18 cellular contexts compared by ENCODE assay signal in genomic region chr1:240341365-240342250, GRCh38.
A peak's percentile ranks its signal among the peaks of the same experiment; 100 is the strongest.
DNase-seq lines count a peak whose midpoint lies in the region; ATAC-seq and TF ChIP-seq lines count a peak whose summit lies in the region.
"Had no signal": no experiment of that assay in that cellular context is flagged by ENCODE, and none has a peak within 500 bp of the region (broad histone marks: within the 10 kb centered on the region; RNA-seq: fewer than 3 reads in every experiment).

No MANE protein-coding gene starts in this region.

- ATAC-seq in SK-N-SH treated with all-trans-retinoic acid at 6 μM for 48 hours (peak; percentile 18), mucosa of descending colon (peak; percentile 95), HG03457 (IDR thresholded peaks at IDR 0.05; ENCODE audit: unreplicated experiment) (no peak)

- DNase-seq in NCI-H748 (lab: John Stamatoyannopoulos, UW; ENCODE audit: unreplicated experiment): peak; percentile 32
- no peak for DNase-seq in NCI-H748 treated with DMSO at 0.1 percent for 48 hours (lab: John Stamatoyannopoulos, UW)
- DNase-seq in mucosa of descending colon: peak in 1 of 3 donors; percentile 61
- no peak for DNase-seq in NCI-H446 (lab: John Stamatoyannopoulos, UW)
- no peak for DNase-seq in activated T-cell treated with anti-CD3 and anti-CD28 coated beads for 4 hours
- DNase-seq in DMS153 treated with DMSO at 0.1 percent for 48 hours (lab: John Stamatoyannopoulos, UW; ENCODE audit: unreplicated experiment): no peak
- DNase-seq: 8988T, DMS153, H9, NCI-H1436 treated with DMSO at 0.1 percent for 48 hours, NCI-H2107, NCI-H345, NCI-H82, RPMI8226, SW 1271 had no signal

- no peaks in the 10 kb centered on the region for H3K36me3 ChIP-seq in mucosa of descending colon (ENCODE audit: low read depth)
- H3K36me3 ChIP-seq: BLaER1 treated with 17β-estradiol and CSF1 and Interleukin-3, amounts not matched to agents 10 nM and 100 nM had no signal

- H3K4me3 ChIP-seq in mucosa of descending colon: no peak overlapping the region
- H3K4me3 ChIP-seq: BLaER1 treated with 17β-estradiol and CSF1 and Interleukin-3, amounts not matched to agents 10 nM and 100 nM had no signal

- no peaks in the 10 kb centered on the region for H3K9me3 ChIP-seq in mucosa of descending colon

- intact Hi-C loops in mucosa of descending colon (cut with DNase I, micrococcal nuclease): no loop called here

- TF ChIP-seq CTCF in mucosa of descending colon (IDR thresholded peaks at IDR 0.05): no peak

- no peaks in the 10 kb centered on the region for H3K4me1 ChIP-seq in mucosa of descending colon (ENCODE audit: low read depth)
- H3K4me1 ChIP-seq: BLaER1 treated with 17β-estradiol and CSF1 and Interleukin-3, amounts not matched to agents 10 nM and 100 nM had no signal

TF ChIP-seq in SK-N-SH treated with all-trans-retinoic acid at 6 μM for 48 hours, 23 proteins besides CTCF, POLR2A, EP300 and RAD21:
- TF ChIP-seq PATZ1 (CRISPR knock-in tag; IDR thresholded peaks at IDR 0.05; ENCODE audit: borderline replicate concordance): no peak
- no peak for TF ChIP-seq ISL1 (CRISPR knock-in tag; IDR thresholded peaks at IDR 0.05)
- TF ChIP-seq ZC3H10 (CRISPR knock-in tag; IDR thresholded peaks at IDR 0.05): no peak
- TF ChIP-seq ZNF565 (CRISPR knock-in tag; conservative IDR thresholded peaks at IDR 0.05; ENCODE audit: low read depth): no peak
- TF ChIP-seq SNAI2 (CRISPR knock-in tag; IDR thresholded peaks at IDR 0.05): no peak
- no peak for TF ChIP-seq ZFP3 (CRISPR knock-in tag; IDR thresholded peaks at IDR 0.05)
- no peak for TF ChIP-seq GLIS3 (CRISPR knock-in tag; IDR thresholded peaks at IDR 0.05)
- TF ChIP-seq CREB5 (CRISPR knock-in tag; IDR thresholded peaks at IDR 0.05; ENCODE audit: low read depth): no peak
- no peak for TF ChIP-seq TSHZ2 (CRISPR knock-in tag; IDR thresholded peaks at IDR 0.05)
- TF ChIP-seq PPARA (CRISPR knock-in tag; IDR thresholded peaks at IDR 0.05; ENCODE audit: borderline replicate concordance): no peak
- TF ChIP-seq ARNTL (CRISPR knock-in tag; IDR thresholded peaks at IDR 0.05; ENCODE audit: borderline replicate concordance, low read depth): no peak
TF ChIP-seq in SK-N-SH treated with all-trans-retinoic acid at 6 μM for 48 hours: peak in this region for 0.
